8 cellular contexts compared by ENCODE assay signal in the genomic region with DNA sequence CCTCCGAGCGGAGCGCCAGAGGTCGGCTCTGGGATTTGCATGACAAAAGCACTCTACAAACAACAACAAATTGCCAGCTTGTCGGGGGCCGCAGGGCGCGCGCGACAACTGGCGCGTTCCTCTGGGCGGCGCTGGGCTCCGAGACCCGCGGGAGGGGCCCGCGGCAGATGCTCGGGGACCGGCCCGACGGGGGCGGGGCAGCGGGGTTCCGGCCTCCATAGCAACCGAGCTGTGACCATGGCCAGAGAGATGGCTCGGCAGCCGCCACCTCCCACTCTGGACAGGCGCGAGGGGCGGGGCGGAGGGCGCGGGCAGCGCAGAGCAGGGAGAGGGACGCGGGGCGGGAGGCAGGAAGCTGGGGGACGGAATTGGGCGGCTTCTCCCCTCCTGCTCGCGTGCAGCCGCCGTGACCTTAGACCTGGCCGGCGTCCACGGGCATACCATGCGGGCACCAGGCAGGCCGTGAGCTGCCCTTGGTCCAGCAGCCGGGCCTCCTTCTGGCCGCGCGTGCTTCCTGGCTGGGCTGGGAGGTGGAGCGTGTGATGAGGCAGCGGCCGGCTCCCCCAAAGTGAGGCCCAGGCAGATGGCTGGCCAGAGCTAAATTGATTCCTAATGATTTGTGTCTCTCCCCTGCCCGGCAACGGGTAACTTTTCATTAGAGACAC.
DNase-seq lines count a peak whose midpoint lies in the region; TF ChIP-seq lines count a peak whose summit lies in the region.

No MANE protein-coding gene starts in this region.

- intact Hi-C loops in A673 (cut with micrococcal nuclease; ENCODE audit: unreplicated experiment) = no loop called here
- intact Hi-C loops in dendritic cell treated with granulocyte-macrophage colony-stimulating factor and Interleukin-4, amounts not matched to agents 40 ng/mL and 50 ng/mL, for 4 days (cut with micrococcal nuclease) = no loop called here

- peak overlapping the region; percentile 15 for H3K4me3 ChIP-seq in A673 (ENCODE audit: low read depth, low read length, poor library complexity, severe bottlenecking)
- peak overlapping the region; percentile 29 for H3K4me3 ChIP-seq in kidney epithelial cell (ENCODE audit: low read depth, low read length)

- no peaks in the 10 kb centered on the region for H3K4me1 Mint-ChIP-seq in dendritic cell treated with granulocyte-macrophage colony-stimulating factor and Interleukin-4, amounts not matched to agents 40 ng/mL and 50 ng/mL, for 4 days (ENCODE audit: low read depth)

- CTCF ChIA-PET in A673 (lab: Charles Lee) = no interaction called here

- no TSS peak for BruUV-seq in A673 (replicated peaks; lab: Mats Ljungman, UMichigan)

- DNase-seq in A673 (ENCODE audit: low spot score) (peak; percentile 17), GM20000 (ENCODE audit: low spot score) (peak; percentile 60), NCI-H524 (lab: John Stamatoyannopoulos, UW) (peak; percentile 78 to 92), kidney epithelial cell (ENCODE audit: low read depth) (peak; percentile 12), NAMALWA (ENCODE audit: low spot score) (no peak), HT-29 (ENCODE audit: low spot score) (no peak)
- peak; percentile 24 for DNase-seq in stimulated activated CD8-positive, alpha-beta memory T cell treated with anti-CD3 and anti-CD28 coated beads, Interleukin-4, amount 100 ng/mL, for 48 hours

- H3K36me3 Mint-ChIP-seq in dendritic cell treated with granulocyte-macrophage colony-stimulating factor and Interleukin-4, amounts not matched to agents 40 ng/mL and 50 ng/mL, for 4 days (ENCODE audit: low read depth) = no peaks in the 10 kb centered on the region

- H3K27ac ChIP-seq in A673 (ENCODE audit: low read depth, low read length, poor library complexity, severe bottlenecking) = no peak overlapping the region

- no peaks in the 10 kb centered on the region for H3K9me3 ChIP-seq in A673 (ENCODE audit: low read depth, low read length, poor library complexity, severe bottlenecking)

- H3K27ac Mint-ChIP-seq in dendritic cell treated with granulocyte-macrophage colony-stimulating factor and Interleukin-4, amounts not matched to agents 40 ng/mL and 50 ng/mL, for 4 days = no peak overlapping the region

- H3K36me3 ChIP-seq in A673 (ENCODE audit: insufficient read depth, low read length, poor library complexity, severe bottlenecking) (no peaks in the 10 kb centered on the region), kidney epithelial cell (ENCODE audit: control insufficient read depth, insufficient read depth, low read length) (no peaks in the 10 kb centered on the region)

- TF ChIP-seq CTCF in A673 (conservative IDR thresholded peaks at IDR 0.05; ENCODE audit: low read depth, low read length) = 0 out of 2 replicates have a peak, but pooled peaks have one; percentile 9
- TF ChIP-seq CTCF in GM20000 (IDR thresholded peaks at IDR 0.05; ENCODE audit: extremely low read depth, missing control alignments) = no peak
- no peak for TF ChIP-seq CTCF in kidney epithelial cell (IDR thresholded peaks at IDR 0.05; ENCODE audit: insufficient read depth, low read length, poor library complexity, severe bottlenecking)

- H3K27me3 Mint-ChIP-seq in dendritic cell treated with granulocyte-macrophage colony-stimulating factor and Interleukin-4, amounts not matched to agents 40 ng/mL and 50 ng/mL, for 4 days = peaks cover 33% of the 10 kb centered on the region

- H3K27me3 ChIP-seq in A673 (replicated peaks; ENCODE audit: insufficient read depth, low read depth, low read length, poor library complexity) = peaks cover 33% of the 10 kb centered on the region
- peaks cover 11% of the 10 kb centered on the region for H3K27me3 ChIP-seq in kidney epithelial cell (ENCODE audit: control insufficient read depth, insufficient read depth, low read length)

- H3K9me3 Mint-ChIP-seq in dendritic cell treated with granulocyte-macrophage colony-stimulating factor and Interleukin-4, amounts not matched to agents 40 ng/mL and 50 ng/mL, for 4 days = no peaks in the 10 kb centered on the region

- POLR2A ChIA-PET in A673 (lab: Charles Lee; ENCODE audit: low non-redundant PET) = no interaction called here

- peaks cover 5% of the 10 kb centered on the region for H3K4me1 ChIP-seq in A673 (ENCODE audit: insufficient read depth, low read length, poor library complexity, severe bottlenecking)

- H3K4me3 Mint-ChIP-seq in dendritic cell treated with granulocyte-macrophage colony-stimulating factor and Interleukin-4, amounts not matched to agents 40 ng/mL and 50 ng/mL, for 4 days = peak overlapping the region; percentile 15

Comparison
In these comparisons a context has a peak if more than half of its experiments do, and no peak if none do; other contexts are left out.
1. DNase-seq: peak in A673 (single experiment), GM20000 (single experiment), NCI-H524 (2 of 2), kidney epithelial cell (single experiment) and stimulated activated CD8-positive, alpha-beta memory T cell treated with anti-CD3 and anti-CD28 coated beads, Interleukin-4, amount 100 ng/mL, for 48 hours (single experiment); none in NAMALWA (single experiment) and HT-29 (single experiment).